11 cellular contexts compared by ENCODE assay signal in genomic region chr4:176323511-176324160, GRCh38. TPM values are rescaled to one million over a fixed set of nuclear protein-coding genes. Genes with fewer than 3 reads are reported as not detected.
DNase-seq lines count a peak whose midpoint lies in the region; ATAC-seq, FAIRE-seq and TF ChIP-seq lines count a peak whose summit lies in the region.
"Had no signal": no experiment of that assay in that cellular context is flagged by ENCODE, and none has a peak within 500 bp of the region (broad histone marks: within the 10 kb centered on the region; RNA-seq: fewer than 3 reads in every experiment).

No MANE protein-coding gene starts in this region.

- H3K9ac ChIP-seq in IMR-90 (ENCODE audit: low read depth, low read length) (no peak overlapping the region), astrocyte (ENCODE audit: low read length) (no peak overlapping the region)

- H3K27me3 ChIP-seq in IMR-90 (ENCODE audit: control insufficient read depth, insufficient read depth, low read length) (no peaks in the 10 kb centered on the region), astrocyte (ENCODE audit: insufficient read depth, low read length) (no peaks in the 10 kb centered on the region)

- H3K79me1 ChIP-seq in IMR-90 (ENCODE audit: low read depth in 1 of 2, low read length in 2 of 2): peaks cover 11 to 22% of the 10 kb centered on the region in 2 experiments; a peak in 3 of 4 replicates

- no peaks in the 10 kb centered on the region for H3K36me3 Mint-ChIP-seq in astrocyte (ENCODE audit: low read depth, unreplicated experiment)
- peaks cover 21% of the 10 kb centered on the region for H3K36me3 Mint-ChIP-seq in nephron progenitor cell (ENCODE audit: low read depth)

- POLR2A ChIA-PET in AG04449 (lab: Yijun Ruan, JAX) (no interaction called here), IMR-90 (lab: Charles Lee; ENCODE audit: unreplicated experiment) (interaction anchor here (0.6 to 0.7 kb wide), 2 partner anchors 62 to 169 kb away, joined by 8 to 16 read pairs; no protein-coding TSS in a partner anchor)

- no peak overlapping the region for H3K56ac ChIP-seq in IMR-90 (ENCODE audit: extremely low read depth, insufficient read depth, low read length)

- no peak overlapping the region for H2AK5ac ChIP-seq in IMR-90 (ENCODE audit: low read depth, low read length)

- H3K4me2 ChIP-seq in IMR-90 (ENCODE audit: low read depth, low read length) (peak overlapping the region; percentile 25; the same call in 1 of the 2 replicates), astrocyte (ENCODE audit: low read length) (peak overlapping the region; percentile 95)

- dilution Hi-C loops in IMR-90 (cut with HindIII; ENCODE audit: low sequenced_read_pairs, unreplicated experiment): no loop called here

- peak overlapping the region; percentile 13 for H3K4me3 ChIP-seq in AG04449 (ENCODE audit: low read depth, low read length)
- no peak overlapping the region for H3K4me3 ChIP-seq in IMR-90 (ENCODE audit: insufficient read depth, low read depth, low read length)
- no peak overlapping the region for H3K4me3 ChIP-seq in astrocyte (ENCODE audit: insufficient read depth, low read depth, low read length)

- TF ChIP-seq POLR2A in IMR-90 (IDR thresholded peaks at IDR 0.05; ENCODE audit: low read depth, low read length): no peak

- intact Hi-C loops in IMR-90 (cut with micrococcal nuclease): no loop called here

- no peak overlapping the region for H2BK15ac ChIP-seq in IMR-90 (ENCODE audit: low read depth, low read length)

- H2AK9ac ChIP-seq in IMR-90 (replicated peaks; ENCODE audit: low read depth, low read length, poor library complexity): no peak overlapping the region

- H4K8ac ChIP-seq in IMR-90 (ENCODE audit: low read depth in 2 of 2, low read length in 2 of 2): no peak overlapping the region

- no peak for TF ChIP-seq CTCF in AG04449 (IDR thresholded peaks at IDR 0.05; ENCODE audit: insufficient read depth, low read length, missing control alignments)
- TF ChIP-seq CTCF in IMR-90 (conservative IDR thresholded peaks at IDR 0.05; ENCODE audit: low read depth, low read length): no peak
- TF ChIP-seq CTCF in astrocyte (IDR thresholded peaks at IDR 0.05; ENCODE audit: insufficient read depth, low read depth, low read length): no peak
- TF ChIP-seq CTCF in nephron progenitor cell (IDR thresholded peaks at IDR 0.05): no peak

- in situ Hi-C loops in IMR-90 (cut with MboI; ENCODE audit: low sequenced_read_pairs): no loop called here

- H4K20me1 ChIP-seq in IMR-90 (ENCODE audit: insufficient read depth, low read length) (peaks cover 6% of the 10 kb centered on the region; the same call in 1 of the 2 replicates), astrocyte (ENCODE audit: insufficient read depth, low read length) (peaks cover 44% of the 10 kb centered on the region)

- H4K5ac ChIP-seq in IMR-90 (ENCODE audit: low read depth, low read length): no peak overlapping the region

- TF ChIP-seq RAD21 in IMR-90 (IDR thresholded peaks at IDR 0.05; ENCODE audit: low read length): no peak

- H3K18ac ChIP-seq in IMR-90 (ENCODE audit: low read depth, low read length): no peak overlapping the region

- H3K27me3 Mint-ChIP-seq in astrocyte (ENCODE audit: low read depth, unreplicated experiment): no peaks in the 10 kb centered on the region
- no peaks in the 10 kb centered on the region for H3K27me3 Mint-ChIP-seq in nephron progenitor cell (ENCODE audit: low read depth, poor library complexity)

- peak overlapping the region; percentile 39; the same call in 1 of the 2 replicates for H3K23ac ChIP-seq in IMR-90 (ENCODE audit: low read depth, low read length)

- H3K4me1 ChIP-seq in IMR-90 (ENCODE audit: control insufficient read depth, insufficient read depth, low read length): no peaks in the 10 kb centered on the region
- peaks cover 4% of the 10 kb centered on the region for H3K4me1 ChIP-seq in astrocyte (ENCODE audit: insufficient read depth, low read length)

- H3K9me3 ChIP-seq in IMR-90 (ENCODE audit: control insufficient read depth, insufficient read depth, low read length) (no peaks in the 10 kb centered on the region), astrocyte (ENCODE audit: insufficient read depth, low read depth, low read length) (no peaks in the 10 kb centered on the region)

- WGBS in IMR-90 (ENCODE audit: extremely low coverage in 2 of 2, insufficient read length in 1 of 2), 2 experiments: no CpG with 5 or more reads among the region's 3 CpGs

- DNase-seq in AG04449 (ENCODE audit: low read depth, low spot score): no peak
- DNase-seq in IMR-90: no peak
- no peak for DNase-seq in astrocyte (ENCODE audit: low read depth)
- peak; percentile 29 for DNase-seq in iris pigment epithelial cell (ENCODE audit: low read depth)
- no peak for DNase-seq in nephron progenitor cell
- DNase-seq in NCI-H2196 (lab: John Stamatoyannopoulos, UW; ENCODE audit: unreplicated experiment): no peak
- no peak for DNase-seq in NCI-H1105 (lab: John Stamatoyannopoulos, UW)
- DNase-seq in stimulated activated naive CD4-positive, alpha-beta T cell treated with Interleukin-2 at 50 U/mL for 16 hours (lab: John Stamatoyannopoulos, UW): no peak
- DNase-seq: activated T-cell treated with anti-CD3 and anti-CD28 coated beads, Interleukin-2, amount 50 U/mL, for 4 hours; C1 segment of cervical spinal cord; midbrain had no signal

- H4K91ac ChIP-seq in IMR-90 (ENCODE audit: insufficient read depth, low read depth, low read length): no peak overlapping the region

- no peak overlapping the region for H3K27ac ChIP-seq in IMR-90 (ENCODE audit: insufficient read depth, low read length)
- no peak overlapping the region for H3K27ac ChIP-seq in astrocyte (ENCODE audit: low read depth, low read length)

- H2BK20ac ChIP-seq in IMR-90 (ENCODE audit: low read depth, low read length): no peak overlapping the region

- no peak overlapping the region for H2BK120ac ChIP-seq in IMR-90 (ENCODE audit: low read depth, low read length)

- peaks cover 19% of the 10 kb centered on the region for H3K4me1 Mint-ChIP-seq in astrocyte (ENCODE audit: low read depth, unreplicated experiment)
- peaks cover 39% of the 10 kb centered on the region for H3K4me1 Mint-ChIP-seq in nephron progenitor cell

- no peaks in the 10 kb centered on the region for H3K9me1 ChIP-seq in IMR-90 (ENCODE audit: insufficient read depth, low read length)

- H3K79me2 ChIP-seq in astrocyte (ENCODE audit: insufficient read depth, low read length): peaks cover 88% of the 10 kb centered on the region

- H3K9me3 Mint-ChIP-seq in astrocyte (ENCODE audit: unreplicated experiment) (no peaks in the 10 kb centered on the region), nephron progenitor cell (no peaks in the 10 kb centered on the region)
- H3K9me3 Mint-ChIP-seq: activated T-cell treated with anti-CD3 and anti-CD28 coated beads, Interleukin-2, amount 50 U/mL, for 4 hours had no signal

- FAIRE-seq in astrocyte (lab: Jason Lieb, UNC): no peak

- BruUV-seq in IMR-90 (replicated peaks; lab: Mats Ljungman, UMichigan): no TSS peak

- H3K36me3 ChIP-seq in IMR-90 (ENCODE audit: control insufficient read depth, insufficient read depth, low read length) (peaks cover 6% of the 10 kb centered on the region), astrocyte (ENCODE audit: insufficient read depth, low read length) (peaks cover 5% of the 10 kb centered on the region)

- H3K4me3 Mint-ChIP-seq in astrocyte (ENCODE audit: unreplicated experiment): peak overlapping the region; percentile 55
- no peak overlapping the region for H3K4me3 Mint-ChIP-seq in nephron progenitor cell

- H3K4ac ChIP-seq in IMR-90 (ENCODE audit: low read depth, low read length): no peak overlapping the region

- no peak overlapping the region for H2BK5ac ChIP-seq in IMR-90 (ENCODE audit: low read depth, low read length, poor library complexity, severe bottlenecking)

- ATAC-seq in IMR-90 (ENCODE audit: low read depth): no peak
- ATAC-seq: activated T-cell treated with anti-CD3 and anti-CD28 coated beads, Interleukin-2, amount 50 U/mL, for 4 hours had no signal

- H3K27ac Mint-ChIP-seq in astrocyte (ENCODE audit: unreplicated experiment): no peak overlapping the region
- H3K27ac Mint-ChIP-seq in nephron progenitor cell: no peak overlapping the region

- CTCF ChIA-PET in AG04449 (lab: Yijun Ruan, JAX) (interaction anchor here (0.8 to 4.1 kb wide), 3 partner anchors 10 to 35 kb away, joined by 3 to 40 read pairs (median 3); no protein-coding TSS in a partner anchor), IMR-90 (lab: Yijun Ruan, JAX) (interaction anchor here (0.6 to 1.6 kb wide), 3 partner anchors 17 to 1255 kb away, joined by 3 to 5 read pairs (median 3); no protein-coding TSS in a partner anchor)

- H2AFZ ChIP-seq in IMR-90 (replicated peaks; ENCODE audit: low read length, poor library complexity): no peak overlapping the region
- H2AFZ ChIP-seq in astrocyte (ENCODE audit: low read depth, low read length): no peak overlapping the region

- no peak overlapping the region for H3K14ac ChIP-seq in IMR-90 (replicated peaks; ENCODE audit: low read depth, low read length)

TF ChIP-seq in IMR-90, 13 proteins besides CTCF, POLR2A, EP300 and RAD21:
- TF ChIP-seq USF2 (IDR thresholded peaks at IDR 0.05; ENCODE audit: low read depth, low read length) (no peak), RFX5 (IDR thresholded peaks at IDR 0.05; ENCODE audit: low read depth, low read length) (no peak), FOS (IDR thresholded peaks at IDR 0.05; ENCODE audit: low read depth, low read length) (no peak), BHLHE40 (IDR thresholded peaks at IDR 0.05; ENCODE audit: low read depth, low read length) (no peak), CEBPB (IDR thresholded peaks at IDR 0.05; ENCODE audit: low read depth, low read length) (no peak)

RNA-seq across cellular contexts. Expression of gene SPCS3, which starts 3.9 kb away (rescaled TPM):
- total RNA-seq in IMR-90 (2012; rRNA removed): 77.4 and 131 TPM in 2 replicates
- 32.8 and 41.6 TPM in 2 replicates for polyA plus RNA-seq in IMR-90 (2012; rRNA removed)
- 24.2 and 40.4 TPM in 2 replicates for polyA plus RNA-seq in IMR-90 (2012; cell fraction: cytosol; rRNA removed)
- polyA plus RNA-seq in IMR-90 (2012; cell fraction: nucleus; rRNA removed; ENCODE audit: low replicate concordance): 26.7 and 37.4 TPM in 2 replicates
- total RNA-seq in astrocyte: 207 and 225 TPM in 2 replicates

RNA-seq across cellular contexts. Expression of gene ASB5, which starts 54.6 kb away (rescaled TPM):
- total RNA-seq in IMR-90 (2012; rRNA removed) (0.18 and 0.56 TPM in 2 replicates), astrocyte (0.43 and 0.65 TPM in 2 replicates)
- 0.21 and 0.32 TPM in 2 replicates for polyA plus RNA-seq in IMR-90 (2012; rRNA removed)
- polyA plus RNA-seq in IMR-90 (2012; cell fraction: cytosol; rRNA removed): 0.08 and 0.11 TPM in 2 replicates
- polyA plus RNA-seq in IMR-90 (2012; cell fraction: nucleus; rRNA removed; ENCODE audit: low replicate concordance): 0.04 and 0.38 TPM in 2 replicates
- total RNA-seq: activated T-cell treated with anti-CD3 and anti-CD28 coated beads, Interleukin-2, amount 50 U/mL, for 4 hours had no signal
